ENCODE assay signal across 3 cellular contexts in genomic region chr3:9591781-9592180, GRCh38. TPM values are rescaled to one million over a fixed set of nuclear protein-coding genes. Genes with fewer than 3 reads are reported as not detected.
"Had no signal": no experiment of that assay in that cellular context is flagged by ENCODE, and none has a peak within 500 bp of the region (broad histone marks: within the 10 kb centered on the region; RNA-seq: fewer than 3 reads in every experiment).

No MANE protein-coding gene starts in this region.

RNA-seq across cellular contexts. Expression of gene LHFPL4, which starts 38.2 kb away (rescaled TPM):
- polyA plus RNA-seq: IgD-negative memory B cell, IMR-90, K562 had no signal
